In genomic region chr11:30310623-30311022, GRCh38 we compare ENCODE assay signal across 16 cellular contexts. TPM values are rescaled to one million over a fixed set of nuclear protein-coding genes. Genes with fewer than 3 reads are reported as not detected.
DNase-seq lines count a peak whose midpoint lies in the region; ATAC-seq and TF ChIP-seq lines count a peak whose summit lies in the region.
"Had no signal": no experiment of that assay in that cellular context is flagged by ENCODE, and none has a peak within 500 bp of the region (broad histone marks: within the 10 kb centered on the region; RNA-seq: fewer than 3 reads in every experiment).

No MANE protein-coding gene starts in this region.

- peaks cover 5% of the 10 kb centered on the region for H3K27me3 Mint-ChIP-seq in H9 (ENCODE audit: low read depth)

- H2BK20ac ChIP-seq in H9 (ENCODE audit: low read depth, low read length, poor library complexity, severe bottlenecking): no peak overlapping the region

- no peak overlapping the region for H3K27ac ChIP-seq in H9 (ENCODE audit: insufficient read length, low read depth, low read length)
- H3K27ac ChIP-seq: HL-60, prostate gland had no signal

- no peak overlapping the region for H3K4me3 Mint-ChIP-seq in H9
- H3K4me3 Mint-ChIP-seq: activated naive CD4-positive, alpha-beta T cell treated with anti-CD3 and anti-CD28 coated beads, Interleukin-2, amount 10 ng/mL, durations not matched to agents 7 days and 5 days had no signal

- H3K4me2 ChIP-seq in H9 (ENCODE audit: insufficient read depth, insufficient read length, low read length): no peak overlapping the region

- ATAC-seq in GM18505 (IDR thresholded peaks at IDR 0.05; ENCODE audit: unreplicated experiment) (peak; percentile 93), GM19467 (IDR thresholded peaks at IDR 0.05; ENCODE audit: unreplicated experiment) (peak; percentile 87), HG02870 (IDR thresholded peaks at IDR 0.05; ENCODE audit: unreplicated experiment) (peak; percentile 98), HG03460 (IDR thresholded peaks at IDR 0.05; ENCODE audit: unreplicated experiment) (peak; percentile 95)

- H3K23me2 ChIP-seq in H9 (ENCODE audit: insufficient read length, low read depth, low read length, poor library complexity, severe bottlenecking): no peaks in the 10 kb centered on the region

- H3K9me3 ChIP-seq in H9 (ENCODE audit: control insufficient read depth, low read depth, low read length): no peaks in the 10 kb centered on the region
- H3K9me3 ChIP-seq: prostate gland had no signal

- no peak overlapping the region for H4K91ac ChIP-seq in H9 (ENCODE audit: insufficient read length, low read depth, low read length)

- no peak for TF ChIP-seq POLR2A in GM18505 (IDR thresholded peaks at IDR 0.05; ENCODE audit: borderline replicate concordance, extremely low read depth, insufficient read depth, insufficient read length)

- H2AFZ ChIP-seq in H9 (ENCODE audit: low read length): no peak overlapping the region

- no peak for TF ChIP-seq CTCF in H9 (conservative IDR thresholded peaks at IDR 0.05)

- H3K14ac ChIP-seq in H9 (ENCODE audit: insufficient read depth, low read length): no peak overlapping the region

- no peak overlapping the region for H2BK120ac ChIP-seq in H9 (ENCODE audit: low read depth, low read length, poor library complexity, severe bottlenecking)

- H3K56ac ChIP-seq in H9 (ENCODE audit: insufficient read length, low read depth, low read length): no peak overlapping the region

- H3K9me3 Mint-ChIP-seq in H9: peaks cover 4 to 9% of the 10 kb centered on the region in 2 experiments; a peak in 4 of 5 replicates
- H3K9me3 Mint-ChIP-seq: activated naive CD4-positive, alpha-beta T cell treated with anti-CD3 and anti-CD28 coated beads, Interleukin-2, amount 10 ng/mL, durations not matched to agents 7 days and 5 days had no signal

- CTCF ChIA-PET in HEK293T (lab: Yijun Ruan, JAX): no interaction called here

- no peak overlapping the region for H3K23ac ChIP-seq in H9 (ENCODE audit: insufficient read length, low read depth, low read length)

- H3K27ac Mint-ChIP-seq in H9: no peak overlapping the region
- H3K27ac Mint-ChIP-seq: activated naive CD4-positive, alpha-beta T cell treated with anti-CD3 and anti-CD28 coated beads, Interleukin-2, amount 10 ng/mL, durations not matched to agents 7 days and 5 days had no signal

- no peaks in the 10 kb centered on the region for H4K20me1 ChIP-seq in H9 (ENCODE audit: control insufficient read depth, insufficient read depth, insufficient read length)

- no peak overlapping the region for H3K4ac ChIP-seq in H9 (ENCODE audit: low read depth, low read length)

- no CpG with 5 or more reads among the region's 1 CpG for WGBS in H9 (ENCODE audit: extremely low coverage, insufficient read length, low lambda C conversion rate)

- H2BK15ac ChIP-seq in H9 (ENCODE audit: low read depth, low read length): no peak overlapping the region

- H3K36me3 Mint-ChIP-seq in H9 (ENCODE audit: insufficient read depth in 1 of 3, low read depth in 3 of 3): 0 out of 7 replicates have a peak, but pooled peaks cover 0 to 4% (median 0%) of the 10 kb centered on the region in 3 experiments
- H3K36me3 Mint-ChIP-seq: activated naive CD4-positive, alpha-beta T cell treated with anti-CD3 and anti-CD28 coated beads, Interleukin-2, amount 10 ng/mL, durations not matched to agents 7 days and 5 days had no signal

- H3K9ac ChIP-seq in H9 (ENCODE audit: extremely low read depth, insufficient read length, low read length): no peak overlapping the region

- H3T11ph ChIP-seq in H9 (ENCODE audit: low read length): no peak overlapping the region

- DNase-seq in NCI-H2227 treated with DMSO at 0.1 percent for 48 hours (lab: John Stamatoyannopoulos, UW) (no peak), DMS 273 (lab: John Stamatoyannopoulos, UW; ENCODE audit: unreplicated experiment) (no peak), HEK293T (ENCODE audit: extremely low spot score) (no peak), H9 (no peak)
- DNase-seq: activated CD4-positive, alpha-beta T cell treated with anti-CD3 and anti-CD28 coated beads, Interleukin-2, amount 50 U/mL, for 4 hours; activated naive CD4-positive, alpha-beta T cell treated with anti-CD3 and anti-CD28 coated beads, Interleukin-2, amount 10 ng/mL, durations not matched to agents 7 days and 5 days; AML-193; cerebellar nuclear complex; EL; MV-4-11 had no signal

- H2BK12ac ChIP-seq in H9 (ENCODE audit: insufficient read length, low read depth, low read length): no peak overlapping the region

- no peak overlapping the region for H2AK5ac ChIP-seq in H9 (ENCODE audit: insufficient read length, low read length)

- H3K4me1 ChIP-seq in H9 (ENCODE audit: insufficient read depth, low read length): no peaks in the 10 kb centered on the region
- H3K4me1 ChIP-seq: prostate gland had no signal

- H3K27me3 ChIP-seq in H9 (ENCODE audit: insufficient read depth, low read length): no peaks in the 10 kb centered on the region

- H3K4me1 Mint-ChIP-seq in H9: no peaks in the 10 kb centered on the region
- H3K4me1 Mint-ChIP-seq: activated naive CD4-positive, alpha-beta T cell treated with anti-CD3 and anti-CD28 coated beads, Interleukin-2, amount 10 ng/mL, durations not matched to agents 7 days and 5 days had no signal

- no peaks in the 10 kb centered on the region for H3K79me2 ChIP-seq in H9 (ENCODE audit: insufficient read depth, low read length)

- no peak overlapping the region for H4K8ac ChIP-seq in H9 (replicated peaks; ENCODE audit: insufficient read length, low read depth, low read length)

- POLR2A ChIA-PET in HEK293T (lab: Yijun Ruan, JAX): interaction anchor here (2.9 kb wide), 1 partner anchor 12 kb away, joined by 14 read pairs; the partner anchor contains the start of gene ARL14EP

- H3K79me1 ChIP-seq in H9 (ENCODE audit: insufficient read depth, low read depth, low read length, poor library complexity, severe bottlenecking): no peaks in the 10 kb centered on the region

- no peak overlapping the region for H3K18ac ChIP-seq in H9 (ENCODE audit: insufficient read length, low read depth, low read length)

- no peak overlapping the region for H2BK5ac ChIP-seq in H9 (ENCODE audit: insufficient read length, low read length)

- H4K5ac ChIP-seq in H9 (ENCODE audit: insufficient read length, low read depth, low read length): no peak overlapping the region

TF ChIP-seq in HEK293T, 16 proteins besides CTCF, POLR2A, EP300 and RAD21:
- no peak for TF ChIP-seq CTBP1 (IDR thresholded peaks at IDR 0.05; ENCODE audit: borderline replicate concordance)
- no peak for TF ChIP-seq NFRKB (IDR thresholded peaks at IDR 0.05)
- TF ChIP-seq HDGF (IDR thresholded peaks at IDR 0.05; ENCODE audit: borderline replicate concordance): no peak
- TF ChIP-seq FOXK2 (IDR thresholded peaks at IDR 0.05): no peak

RNA-seq across cellular contexts. Expression of gene ARL14EP, which starts 12.3 kb away (rescaled TPM):
- total RNA-seq in H9 (2021): 19.9 and 20.9 TPM in 2 replicates
